In genomic region chr6:57221936-57222683, GRCh38 we compare ENCODE assay signal across 1 cellular context.
TF ChIP-seq lines count a peak whose summit lies in the region.

Gene RAB23 (minus strand): TSS chr6:57222307. CDS start chr6:57210380, 11,927 bp downstream.

TF ChIP-seq in HepG2, 621 proteins besides CTCF, POLR2A, EP300 and RAD21 (continued from another document and continues in another):
- peak; percentile 36; the same call in 1 of the 2 replicates for TF ChIP-seq ZNF318 (CRISPR knock-in tag; IDR thresholded peaks at IDR 0.05)
- peak; percentile 73 for TF ChIP-seq TBX2 (CRISPR knock-in tag; IDR thresholded peaks at IDR 0.05; ENCODE audit: borderline replicate concordance)
- peak; percentile 27; the same call in 1 of the 2 replicates for TF ChIP-seq HNF4G (IDR thresholded peaks at IDR 0.05; ENCODE audit: borderline replicate concordance, low read depth, low read length)
- no peak for TF ChIP-seq HNF4G (CRISPR knock-in tag; IDR thresholded peaks at IDR 0.05; ENCODE audit: borderline replicate concordance, low read depth)
- TF ChIP-seq KDM5A (IDR thresholded peaks at IDR 0.05; ENCODE audit: borderline replicate concordance, low read length) = peak; percentile 86; the same call in 1 of the 2 replicates
- TF ChIP-seq MAFF (IDR thresholded peaks at IDR 0.05; ENCODE audit: low read depth, low read length) = peak; percentile 3; the same call in 1 of the 2 replicates
- no peak for TF ChIP-seq CREBL2 (CRISPR knock-in tag; IDR thresholded peaks at IDR 0.05; ENCODE audit: borderline replicate concordance)
- no peak for TF ChIP-seq AGO1 (IDR thresholded peaks at IDR 0.05; ENCODE audit: low read depth, low read length, poor library complexity, severe bottlenecking)
- TF ChIP-seq ESRRA (CRISPR knock-in tag; IDR thresholded peaks at IDR 0.05; ENCODE audit: low read depth) = peak; percentile 53; the same call in 1 of the 2 replicates
- TF ChIP-seq SOX6 (IDR thresholded peaks at IDR 0.05) = no peak
- TF ChIP-seq SOX6 (CRISPR knock-in tag; IDR thresholded peaks at IDR 0.05) = 0 out of 2 replicates have a peak, but pooled peaks have one; percentile 25
- TF ChIP-seq ZNF777 (CRISPR knock-in tag; IDR thresholded peaks at IDR 0.05) = peak; percentile 35; the same call in 1 of the 2 replicates
- TF ChIP-seq ZNF749 (CRISPR knock-in tag; IDR thresholded peaks at IDR 0.05; ENCODE audit: borderline replicate concordance) = peak; percentile 93
- TF ChIP-seq E2F5 (CRISPR knock-in tag; conservative IDR thresholded peaks at IDR 0.05) = 0 out of 2 replicates have a peak, but pooled peaks have one; percentile 64
- 0 out of 2 replicates have a peak, but pooled peaks have one; percentile 15 for TF ChIP-seq E2F2 (CRISPR knock-in tag; IDR thresholded peaks at IDR 0.05; ENCODE audit: borderline replicate concordance)
- peak; percentile 87 for TF ChIP-seq ZSCAN31 (CRISPR knock-in tag; IDR thresholded peaks at IDR 0.05; ENCODE audit: low read depth)
- TF ChIP-seq SNAPC5 (CRISPR knock-in tag; IDR thresholded peaks at IDR 0.05; ENCODE audit: borderline replicate concordance) = no peak
- peak; percentile 12; the same call in 1 of the 2 replicates for TF ChIP-seq ZBTB20 (CRISPR knock-in tag; IDR thresholded peaks at IDR 0.05; ENCODE audit: borderline replicate concordance, low read depth)
- 0 out of 2 replicates have a peak, but pooled peaks have one; percentile 19 for TF ChIP-seq SIN3B (IDR thresholded peaks at IDR 0.05; ENCODE audit: low read length)
- no peak for TF ChIP-seq ZFP41 (CRISPR knock-in tag; IDR thresholded peaks at IDR 0.05; ENCODE audit: borderline replicate concordance)
- peak; percentile 83; the same call in 1 of the 2 replicates for TF ChIP-seq SMAD1 (CRISPR knock-in tag; IDR thresholded peaks at IDR 0.05; ENCODE audit: borderline replicate concordance, low read depth)
- peak; percentile 60; the same call in 1 of the 2 replicates for TF ChIP-seq ZNF317 (CRISPR knock-in tag; IDR thresholded peaks at IDR 0.05)
- TF ChIP-seq ERF (CRISPR knock-in tag; IDR thresholded peaks at IDR 0.05) = peak; percentile 23; the same call in 1 of the 2 replicates
- peak; percentile 76 for TF ChIP-seq SRSF1 (optimal IDR thresholded peaks at IDR 0.05; ENCODE audit: low read depth, low read length)
- no peak; the same call in 1 of the 2 replicates for TF ChIP-seq ZNF766 (CRISPR knock-in tag; IDR thresholded peaks at IDR 0.05; ENCODE audit: borderline replicate concordance)
- no peak for TF ChIP-seq ZUFSP (CRISPR knock-in tag; IDR thresholded peaks at IDR 0.05; ENCODE audit: borderline replicate concordance)
- peak; percentile 58; the same call in 1 of the 2 replicates for TF ChIP-seq SRY (CRISPR knock-in tag; IDR thresholded peaks at IDR 0.05)
- peak; percentile 62; the same call in 1 of the 2 replicates for TF ChIP-seq ZNF674 (CRISPR knock-in tag; IDR thresholded peaks at IDR 0.05; ENCODE audit: low read depth)
- peak; percentile 32; the same call in 1 of the 2 replicates for TF ChIP-seq ZNF704 (CRISPR knock-in tag; IDR thresholded peaks at IDR 0.05; ENCODE audit: borderline replicate concordance)
- peak; percentile 21; the same call in 1 of the 2 replicates for TF ChIP-seq ZNF563 (CRISPR knock-in tag; IDR thresholded peaks at IDR 0.05)
- TF ChIP-seq AKAP8 (CRISPR knock-in tag; IDR thresholded peaks at IDR 0.05) = no peak
- peak; percentile 80; the same call in 1 of the 2 replicates for TF ChIP-seq NCOA1 (CRISPR knock-in tag; IDR thresholded peaks at IDR 0.05)
- TF ChIP-seq ZNF616 (CRISPR knock-in tag; IDR thresholded peaks at IDR 0.05; ENCODE audit: low read depth) = 0 out of 2 replicates have a peak, but pooled peaks have one; percentile 37
- TF ChIP-seq CBX1 (IDR thresholded peaks at IDR 0.05; ENCODE audit: low read depth) = no peak
- TF ChIP-seq ZSCAN12 (CRISPR knock-in tag; IDR thresholded peaks at IDR 0.05) = no peak
- TF ChIP-seq SP4 (CRISPR knock-in tag; IDR thresholded peaks at IDR 0.05) = peak; percentile 43; the same call in 1 of the 2 replicates
- TF ChIP-seq NKX3-1 (CRISPR knock-in tag; IDR thresholded peaks at IDR 0.05) = peak; percentile 74; the same call in 1 of the 2 replicates
- 0 out of 2 replicates have a peak, but pooled peaks have one; percentile 83 for TF ChIP-seq MZF1 (CRISPR knock-in tag; IDR thresholded peaks at IDR 0.05; ENCODE audit: borderline replicate concordance)
- no peak for TF ChIP-seq ZNF75D (CRISPR knock-in tag; IDR thresholded peaks at IDR 0.05; ENCODE audit: borderline replicate concordance)
- peak; percentile 57; the same call in 1 of the 2 replicates for TF ChIP-seq SPEN (CRISPR knock-in tag; IDR thresholded peaks at IDR 0.05; ENCODE audit: low read depth)
- peak; percentile 80 for TF ChIP-seq AGO2 (optimal IDR thresholded peaks at IDR 0.05; ENCODE audit: low read depth, low read length)
- peak; percentile 72 for TF ChIP-seq YEATS4 (CRISPR knock-in tag; IDR thresholded peaks at IDR 0.05; ENCODE audit: borderline replicate concordance)
- 0 out of 2 replicates have a peak, but pooled peaks have one; percentile 18 for TF ChIP-seq HNF1B (CRISPR knock-in tag; IDR thresholded peaks at IDR 0.05)
- peak; percentile 63 for TF ChIP-seq ZNF20 (CRISPR knock-in tag; IDR thresholded peaks at IDR 0.05)
- TF ChIP-seq HNF4A (CRISPR knock-in tag; IDR thresholded peaks at IDR 0.05) = peak; percentile 13; the same call in 1 of the 2 replicates
- TF ChIP-seq TSC22D2 (CRISPR knock-in tag; IDR thresholded peaks at IDR 0.05; ENCODE audit: borderline replicate concordance) = peak; percentile 72; the same call in 1 of the 2 replicates
- TF ChIP-seq ZNF337 (CRISPR knock-in tag; IDR thresholded peaks at IDR 0.05; ENCODE audit: borderline replicate concordance, low read depth) = no peak
- 0 out of 2 replicates have a peak, but pooled peaks have one; percentile 40 for TF ChIP-seq GPN1 (CRISPR knock-in tag; IDR thresholded peaks at IDR 0.05; ENCODE audit: borderline replicate concordance)
- peak; percentile 92; the same call in 1 of the 2 replicates for TF ChIP-seq SNAI1 (CRISPR knock-in tag; IDR thresholded peaks at IDR 0.05; ENCODE audit: borderline replicate concordance)
- TF ChIP-seq ZKSCAN8 (CRISPR knock-in tag; IDR thresholded peaks at IDR 0.05; ENCODE audit: borderline replicate concordance) = peak; percentile 62; the same call in 1 of the 2 replicates
- TF ChIP-seq TEAD3 (CRISPR knock-in tag; optimal IDR thresholded peaks at IDR 0.05; ENCODE audit: borderline replicate concordance) = peak; percentile 4
- TF ChIP-seq ZNF773 (CRISPR knock-in tag; IDR thresholded peaks at IDR 0.05; ENCODE audit: borderline replicate concordance) = peak; percentile 10; the same call in 1 of the 2 replicates
